In genomic region chr15:67903708-67904107, GRCh38 we compare ENCODE assay signal across 2 cellular contexts.
TF ChIP-seq lines count a peak whose summit lies in the region.

No MANE protein-coding gene starts in this region.

TF ChIP-seq in HepG2, 621 proteins besides CTCF, POLR2A, EP300 and RAD21 (continued from another document):
- TF ChIP-seq, protein P1, sequence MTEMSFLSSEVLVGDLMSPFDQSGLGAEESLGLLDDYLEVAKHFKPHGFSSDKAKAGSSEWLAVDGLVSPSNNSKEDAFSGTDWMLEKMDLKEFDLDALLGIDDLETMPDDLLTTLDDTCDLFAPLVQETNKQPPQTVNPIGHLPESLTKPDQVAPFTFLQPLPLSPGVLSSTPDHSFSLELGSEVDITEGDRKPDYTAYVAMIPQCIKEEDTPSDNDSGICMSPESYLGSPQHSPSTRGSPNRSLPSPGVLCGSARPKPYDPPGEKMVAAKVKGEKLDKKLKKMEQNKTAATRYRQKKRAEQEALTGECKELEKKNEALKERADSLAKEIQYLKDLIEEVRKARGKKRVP (CRISPR knock-in tag; IDR thresholded peaks at IDR 0.05) = no peak
- TF ChIP-seq MBD4 (IDR thresholded peaks at IDR 0.05; ENCODE audit: borderline replicate concordance, low read length) (no peak), ZNF652 (CRISPR knock-in tag; IDR thresholded peaks at IDR 0.05; ENCODE audit: borderline replicate concordance, low read depth) (no peak), NKX3-1 (CRISPR knock-in tag; IDR thresholded peaks at IDR 0.05) (no peak), RXRB (CRISPR knock-in tag; IDR thresholded peaks at IDR 0.05; ENCODE audit: borderline replicate concordance) (no peak)

TF ChIP-seq in GM12878, 131 proteins besides CTCF, POLR2A, EP300 and RAD21 (continued from another document):
- TF ChIP-seq, protein P2, sequence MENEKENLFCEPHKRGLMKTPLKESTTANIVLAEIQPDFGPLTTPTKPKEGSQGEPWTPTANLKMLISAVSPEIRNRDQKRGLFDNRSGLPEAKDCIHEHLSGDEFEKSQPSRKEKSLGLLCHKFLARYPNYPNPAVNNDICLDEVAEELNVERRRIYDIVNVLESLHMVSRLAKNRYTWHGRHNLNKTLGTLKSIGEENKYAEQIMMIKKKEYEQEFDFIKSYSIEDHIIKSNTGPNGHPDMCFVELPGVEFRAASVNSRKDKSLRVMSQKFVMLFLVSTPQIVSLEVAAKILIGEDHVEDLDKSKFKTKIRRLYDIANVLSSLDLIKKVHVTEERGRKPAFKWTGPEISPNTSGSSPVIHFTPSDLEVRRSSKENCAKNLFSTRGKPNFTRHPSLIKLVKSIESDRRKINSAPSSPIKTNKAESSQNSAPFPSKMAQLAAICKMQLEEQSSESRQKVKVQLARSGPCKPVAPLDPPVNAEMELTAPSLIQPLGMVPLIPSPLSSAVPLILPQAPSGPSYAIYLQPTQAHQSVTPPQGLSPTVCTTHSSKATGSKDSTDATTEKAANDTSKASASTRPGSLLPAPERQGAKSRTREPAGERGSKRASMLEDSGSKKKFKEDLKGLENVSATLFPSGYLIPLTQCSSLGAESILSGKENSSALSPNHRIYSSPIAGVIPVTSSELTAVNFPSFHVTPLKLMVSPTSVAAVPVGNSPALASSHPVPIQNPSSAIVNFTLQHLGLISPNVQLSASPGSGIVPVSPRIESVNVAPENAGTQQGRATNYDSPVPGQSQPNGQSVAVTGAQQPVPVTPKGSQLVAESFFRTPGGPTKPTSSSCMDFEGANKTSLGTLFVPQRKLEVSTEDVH (IDR thresholded peaks at IDR 0.05; ENCODE audit: low read depth, partially characterized antibody) = no peak
